ENCODE assay signal across 20 cellular contexts in the genomic region with DNA sequence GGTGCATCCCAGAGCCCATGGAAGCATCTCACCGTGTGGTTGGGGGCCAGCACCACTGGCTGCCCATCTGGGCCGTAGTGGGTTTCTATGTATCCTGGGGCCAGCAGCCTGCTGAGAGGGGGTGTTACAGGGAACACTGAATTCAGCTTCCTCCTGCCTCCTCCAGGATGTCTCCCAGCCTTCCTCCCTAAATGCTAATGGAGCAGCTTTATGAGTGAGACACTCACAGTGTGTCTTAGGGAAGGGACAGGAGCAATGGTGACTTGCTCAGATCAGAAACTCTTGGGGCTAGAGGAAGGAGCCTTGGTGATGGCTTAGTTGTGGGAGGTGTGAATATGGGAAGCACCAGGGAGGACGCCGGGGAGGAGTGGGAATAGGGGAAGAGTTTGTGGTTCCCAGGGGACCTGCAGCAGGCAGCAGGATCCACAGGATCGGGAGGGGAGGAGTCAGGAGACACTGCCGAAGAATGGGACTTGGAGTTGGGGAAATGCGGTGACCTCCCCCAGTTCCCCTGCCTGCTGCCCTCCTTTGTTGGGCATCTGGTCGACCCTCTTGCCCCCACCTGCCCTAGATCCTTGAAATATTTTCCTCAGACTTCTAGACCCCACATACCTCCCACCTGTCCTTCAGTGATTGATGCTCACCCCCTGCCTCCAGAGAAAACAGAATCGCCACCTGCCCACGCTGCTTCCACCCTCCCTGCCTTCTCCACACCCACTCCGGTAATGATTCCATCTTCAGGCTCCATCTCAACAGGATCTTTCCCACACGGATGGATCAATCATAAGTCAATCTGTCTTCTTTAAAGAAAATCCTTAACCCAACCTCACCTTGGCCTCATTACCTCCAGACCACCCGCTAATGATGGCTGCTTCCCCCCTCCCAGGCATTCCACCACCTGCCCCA. TPM values are rescaled to one million over a fixed set of nuclear protein-coding genes. Genes with fewer than 3 reads are reported as not detected.
DNase-seq lines count a peak whose midpoint lies in the region; ATAC-seq and TF ChIP-seq lines count a peak whose summit lies in the region.
"Had no signal": no experiment of that assay in that cellular context is flagged by ENCODE, and none has a peak within 500 bp of the region (broad histone marks: within the 10 kb centered on the region; RNA-seq: fewer than 3 reads in every experiment).

No MANE protein-coding gene starts in this region.

- no TSS peak for BruUV-seq in A673 (replicated peaks; lab: Mats Ljungman, UMichigan)

- H3K27me3 ChIP-seq in A673 (replicated peaks; ENCODE audit: insufficient read depth, low read depth, low read length, poor library complexity) (peaks cover 45% of the 10 kb centered on the region), RWPE2 (ENCODE audit: insufficient read depth, poor library complexity, severe bottlenecking) (peaks cover 53% of the 10 kb centered on the region)

- H3K4me3 ChIP-seq in A673 (ENCODE audit: low read depth, low read length, poor library complexity, severe bottlenecking): no peak overlapping the region
- no peak overlapping the region for H3K4me3 ChIP-seq in RWPE2 (ENCODE audit: severe bottlenecking)
- H3K4me3 ChIP-seq: GM23338 had no signal

- TF ChIP-seq CTCF in A673 (conservative IDR thresholded peaks at IDR 0.05; ENCODE audit: low read depth, low read length) (no peak), RWPE2 (IDR thresholded peaks at IDR 0.05; ENCODE audit: poor library complexity, severe bottlenecking) (no peak)

- H3K4me1 ChIP-seq in A673 (ENCODE audit: insufficient read depth, low read length, poor library complexity, severe bottlenecking): peaks cover 3% of the 10 kb centered on the region
- no peaks in the 10 kb centered on the region for H3K4me1 ChIP-seq in RWPE2 (ENCODE audit: insufficient read depth, poor library complexity, severe bottlenecking)

- intact Hi-C loops in A673 (cut with micrococcal nuclease; ENCODE audit: unreplicated experiment): loop anchor here (5.0 to 10.0 kb wide), 2 partner anchors 182 to 410 kb away; no protein-coding TSS in a partner anchor

- DNase-seq in 8988T (peak; percentile 49), A673 (ENCODE audit: low spot score) (peak; percentile 30), RWPE2 (ENCODE audit: low spot score) (peak; percentile 39), cerebellar cortex (ENCODE audit: low spot score) (no peak)
- DNase-seq: COR-L47; DMS153; EL; KBM-7; NCI-H1105; NCI-H1694 treated with DMSO at 0.1 percent for 48 hours; NCI-H2107; NCI-H69; NK-92 treated with Interleukin-12 subunit alpha and Interleukin-12 subunit beta, amount 100 ng/mL, for 24 hours; SIG-M5; T-helper 1 cell; T-helper 9 cell had no signal

- ATAC-seq in RWPE2 (ENCODE audit: low read depth): no peak
- no peak for ATAC-seq in GM21447 (IDR thresholded peaks at IDR 0.05; ENCODE audit: unreplicated experiment)
- ATAC-seq: GM23338, HCT116 had no signal

- CTCF ChIA-PET in A673 (lab: Charles Lee): interaction anchor here (1.8 kb wide), 1 partner anchor 35 kb away, joined by 25 read pairs; no protein-coding TSS in a partner anchor

- H3K9me3 ChIP-seq in A673 (ENCODE audit: low read depth, low read length, poor library complexity, severe bottlenecking) (no peaks in the 10 kb centered on the region), RWPE2 (ENCODE audit: severe bottlenecking) (no peaks in the 10 kb centered on the region)

- H3K36me3 ChIP-seq in A673 (ENCODE audit: insufficient read depth, low read length, poor library complexity, severe bottlenecking): no peaks in the 10 kb centered on the region
- no peaks in the 10 kb centered on the region for H3K36me3 ChIP-seq in RWPE2 (ENCODE audit: low read depth)

- no peak overlapping the region for H3K27ac ChIP-seq in A673 (ENCODE audit: low read depth, low read length, poor library complexity, severe bottlenecking)
- no peak overlapping the region for H3K27ac ChIP-seq in RWPE2 (ENCODE audit: poor library complexity, severe bottlenecking)

- POLR2A ChIA-PET in A673 (lab: Charles Lee; ENCODE audit: low non-redundant PET): no interaction called here

RNA-seq across cellular contexts. Expression of a gene that starts 6.6 kb away (rescaled TPM):
- not detected in 2 replicates for total RNA-seq in A673 (2021)
- total RNA-seq: B cell had no signal

RNA-seq across cellular contexts. Expression of a gene that starts 12.0 kb away (rescaled TPM):
- total RNA-seq in A673 (2021): not detected in 2 replicates
- total RNA-seq: B cell, GM23338 had no signal

RNA-seq across cellular contexts. Expression of a gene that starts 37.2 kb away (rescaled TPM):
- total RNA-seq in A673 (2021): not detected in 2 replicates
- total RNA-seq: GM23338 had no signal

RNA-seq across cellular contexts. Expression of a gene that starts 57.2 kb away (rescaled TPM):
- total RNA-seq in A673 (2021): not detected in 2 replicates
- total RNA-seq: B cell had no signal
